27 cellular contexts compared by ENCODE assay signal in the genomic region with DNA sequence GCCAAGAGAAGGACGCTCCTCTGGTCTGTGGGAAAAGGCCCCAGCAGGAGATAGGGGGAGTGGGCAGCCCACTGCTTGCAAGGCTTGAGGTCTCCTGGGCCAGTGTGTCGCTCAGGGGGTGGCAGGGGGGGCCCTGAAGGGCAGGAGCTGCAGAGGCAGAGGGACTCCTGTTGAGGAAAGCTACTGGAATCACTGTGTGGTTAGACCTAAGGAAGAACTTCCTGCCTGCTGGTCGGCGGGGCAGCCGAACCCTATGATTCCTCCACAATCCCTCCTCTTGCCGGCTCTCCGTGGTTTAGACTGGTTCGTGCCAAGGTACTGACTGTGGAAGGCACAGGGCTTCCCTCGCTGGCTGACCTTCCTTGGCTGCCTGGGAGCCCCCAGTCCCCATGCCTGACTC. TPM values are rescaled to one million over a fixed set of nuclear protein-coding genes. Genes with fewer than 3 reads are reported as not detected.
"Had no signal": no experiment of that assay in that cellular context is flagged by ENCODE, and none has a peak within 500 bp of the region (broad histone marks: within the 10 kb centered on the region; RNA-seq: fewer than 3 reads in every experiment).

No MANE protein-coding gene starts in this region.

- H3K9me3 ChIP-seq: SK-N-SH had no signal

- H3K36me3 Mint-ChIP-seq: IgD-negative memory B cell, T-cell had no signal

- DNase-seq: KBM-7, MV-4-11, NCI-H1048, NCI-H1105, NCI-H1417, NCI-H1436 treated with DMSO at 0.1 percent for 48 hours, NCI-H1694 treated with DMSO at 0.1 percent for 48 hours, NCI-H1930, NCI-H2081, NCI-H2107, NCI-H226, NCI-H446, NCI-H510A, NCI-H524 treated with DMSO at 0.1 percent for 48 hours, NCI-H69, NCI-H774, Right ventricle myocardium superior, RPMI8226, SIG-M5, SW 1271, T-cell had no signal

- H3K27ac Mint-ChIP-seq: T-cell had no signal

- H3K9me3 Mint-ChIP-seq: IgD-negative memory B cell, T-cell had no signal

- H3K4me2 ChIP-seq: SK-N-SH had no signal

- ATAC-seq: T-cell had no signal

- H3K4me3 Mint-ChIP-seq: T-cell had no signal

- FAIRE-seq: HepG2, RCC 7860 had no signal

RNA-seq across cellular contexts. Expression of gene GP1BB, which starts 6.2 kb away (rescaled TPM):
- total RNA-seq: HepG2, HT-29, Right ventricle myocardium superior had no signal
- polyA plus RNA-seq: HepG2 had no signal

RNA-seq across cellular contexts. Expression of gene SEPTIN5, which starts 15.2 kb away (rescaled TPM):
- total RNA-seq: HepG2, HT-29 had no signal

RNA-seq across cellular contexts. Expression of gene TBX1, which starts 31.1 kb away (rescaled TPM):
- total RNA-seq: HepG2, HT-29, MCF 10A had no signal
- polyA plus RNA-seq: HepG2, IgD-negative memory B cell, SK-N-SH had no signal
